Comparison of ENCODE assay signal across 21 cellular contexts in the genomic region with DNA sequence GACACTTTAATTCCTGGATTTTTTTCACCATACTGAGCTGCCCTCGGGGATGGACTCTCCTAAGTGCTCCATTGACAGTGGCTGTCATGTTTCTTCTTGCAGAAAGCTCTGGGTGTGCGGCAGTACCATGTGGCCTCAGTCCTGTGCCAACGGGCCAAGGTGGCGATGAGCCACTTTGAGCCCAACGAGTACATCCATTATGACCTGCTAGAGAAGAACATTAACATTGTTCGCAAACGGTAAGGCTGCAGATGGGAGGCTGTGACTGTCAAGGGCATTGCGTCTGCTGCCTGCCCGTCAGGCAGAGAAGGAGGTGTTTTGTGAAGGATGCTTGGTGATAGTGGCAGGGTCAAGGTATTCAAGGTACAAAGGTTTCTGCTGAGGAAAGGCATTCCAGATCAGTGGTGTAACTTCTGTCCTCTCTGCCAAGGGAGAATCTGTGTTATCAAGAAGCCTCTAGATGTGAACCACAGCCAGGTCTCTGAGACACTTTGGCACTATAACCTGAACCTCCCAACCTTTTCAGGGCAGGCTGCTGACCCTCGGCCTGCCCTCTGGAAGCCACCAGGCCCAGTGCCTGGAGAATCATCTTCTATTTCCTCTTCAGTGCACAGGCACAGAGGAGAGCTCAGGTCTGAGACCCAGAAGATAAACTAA. TPM values are rescaled to one million over a fixed set of nuclear protein-coding genes. Genes with fewer than 3 reads are reported as not detected.
DNase-seq lines count a peak whose midpoint lies in the region; ATAC-seq, FAIRE-seq and TF ChIP-seq lines count a peak whose summit lies in the region.
"Had no signal": no experiment of that assay in that cellular context is flagged by ENCODE, and none has a peak within 500 bp of the region (broad histone marks: within the 10 kb centered on the region; RNA-seq: fewer than 3 reads in every experiment).

No MANE protein-coding gene starts in this region.

- TF ChIP-seq CTCF in H1 (IDR thresholded peaks at IDR 0.05; ENCODE audit: control extremely low read depth in 1 of 3, insufficient read depth in 1 of 3, low read depth in 1 of 3, low read length in 3 of 3): no peak

- no peaks in the 10 kb centered on the region for H3K4me1 ChIP-seq in H1 (replicated peaks in 1 of 4; ENCODE audit: control insufficient read depth in 3 of 4, insufficient read depth in 4 of 4, low read length in 3 of 4)

- H4K5ac ChIP-seq in H1 (ENCODE audit: insufficient read length, low read depth, low read length): no peak overlapping the region

- H2BK120ac ChIP-seq in H1 (replicated peaks; ENCODE audit: low read depth, low read length): no peak overlapping the region

- H3K27ac ChIP-seq in H1 (ENCODE audit: low read depth, low read length): no peak overlapping the region; the same call in 1 of the 2 replicates
- H3K27ac ChIP-seq: 22Rv1 had no signal

- H2BK20ac ChIP-seq in H1 (ENCODE audit: low read length): no peak overlapping the region

- peaks cover 0 to 10% of the 10 kb centered on the region in 2 experiments; a peak in 1 of 4 replicates for H3K79me2 ChIP-seq in H1 (ENCODE audit: control insufficient read depth in 1 of 2, insufficient read depth in 2 of 2, low read length in 2 of 2)

- H3K36me3 ChIP-seq in H1 (ENCODE audit: control insufficient read depth in 2 of 4, insufficient read depth in 4 of 4, low read length in 3 of 4): peaks cover 0 to 11% (median 3%) of the 10 kb centered on the region in 4 experiments; a peak in 4 of 8 replicates

- no peak for TF ChIP-seq POLR2A in H1 (IDR thresholded peaks at IDR 0.05; ENCODE audit: control extremely low read depth in 1 of 2, low read depth in 2 of 2, low read length in 2 of 2)

- no peak overlapping the region for H2AFZ ChIP-seq in H1 (ENCODE audit: low read length)

- H3K9me3 Mint-ChIP-seq in activated CD4-positive, alpha-beta T cell treated with anti-CD3 and anti-CD28 coated beads, Interleukin-2, amount 10 ng/mL, durations not matched to agents 24 days and 14 days: no peaks in the 10 kb centered on the region
- H3K9me3 Mint-ChIP-seq in activated CD4-positive, alpha-beta T cell treated with anti-CD3 and anti-CD28 coated beads, Interleukin-2, amount 10 ng/mL, durations not matched to agents 7 days and 5 days: no peaks in the 10 kb centered on the region
- no peaks in the 10 kb centered on the region for H3K9me3 Mint-ChIP-seq in stimulated activated memory B cell treated with anti-CD40 and anti-IgM and Interleukin-4, amounts not matched to agents 10 μg/mL and 1 μg/mL and 100 μg/mL, for 72 hours

- WGBS in H1 (ENCODE audit: extremely low coverage in 1 of 2, insufficient coverage in 1 of 2, insufficient read length in 1 of 2, insufficient replicate concordance in 2 of 2, low coverage in 1 of 2, low lambda C conversion rate in 2 of 2, missing lambda C conversion rate in 1 of 2), 2 experiments: 89% methylated on average over 10 of the region's 10 CpGs; no CpG with 5 or more reads in 1 of the 2 experiments

- H2BK15ac ChIP-seq in H1 (ENCODE audit: low read length): no peak overlapping the region

- no peak overlapping the region for H3K23ac ChIP-seq in H1 (ENCODE audit: insufficient read length)

- no peaks in the 10 kb centered on the region for H3K4me1 Mint-ChIP-seq in activated CD4-positive, alpha-beta T cell treated with anti-CD3 and anti-CD28 coated beads, Interleukin-2, amount 10 ng/mL, durations not matched to agents 24 days and 14 days
- no peaks in the 10 kb centered on the region for H3K4me1 Mint-ChIP-seq in activated CD4-positive, alpha-beta T cell treated with anti-CD3 and anti-CD28 coated beads, Interleukin-2, amount 10 ng/mL, durations not matched to agents 7 days and 5 days
- H3K4me1 Mint-ChIP-seq in stimulated activated memory B cell treated with anti-CD40 and anti-IgM and Interleukin-4, amounts not matched to agents 10 μg/mL and 1 μg/mL and 100 μg/mL, for 72 hours: peaks cover 21% of the 10 kb centered on the region

- POLR2A ChIA-PET in activated CD4-positive, alpha-beta T cell treated with anti-CD3 and anti-CD28 coated beads, Interleukin-2, amount 10 ng/mL, durations not matched to agents 7 days and 5 days (lab: Charles Lee): no interaction called here
- POLR2A ChIA-PET in H1 (lab: Charles Lee; ENCODE audit: partially characterized antibody): interaction anchor here (1.0 to 4.6 kb wide), 9 partner anchors 8 to 54 kb away, joined by 3 to 26 read pairs (median 10); a partner anchor contains a TSS

- H3K18ac ChIP-seq in H1 (ENCODE audit: extremely low read depth, low read length): no peak overlapping the region

- no peak for DNase-seq in activated CD4-positive, alpha-beta T cell treated with anti-CD3 and anti-CD28 coated beads, Interleukin-2, amount 10 ng/mL, durations not matched to agents 24 days and 14 days
- no peak for DNase-seq in activated CD4-positive, alpha-beta T cell treated with anti-CD3 and anti-CD28 coated beads, Interleukin-2, amount 10 ng/mL, durations not matched to agents 7 days and 5 days
- DNase-seq in H1 (ENCODE audit: low read depth in 1 of 2, low spot score in 2 of 2) (no peak), left lobe of liver (ENCODE audit: low spot score) (peak; percentile 69), NCI-H82 treated with DMSO at 0.1 percent for 48 hours (lab: John Stamatoyannopoulos, UW; ENCODE audit: unreplicated experiment) (no peak), KBM-7 (no peak)
- DNase-seq: activated CD4-positive, alpha-beta T cell treated with anti-CD3 and anti-CD28 coated beads, Interleukin-2, amount 50 U/mL, for 48 hours; activated naive CD4-positive, alpha-beta T cell treated with Interleukin-2 at 50 U/mL for 16 hours; activated T-cell treated with anti-CD3 and anti-CD28 coated beads, Interleukin-2, amount 50 U/mL, for 1 hour; NCI-H1105 treated with DMSO at 0.1 percent for 48 hours; NCI-H2081 treated with DMSO at 0.1 percent for 48 hours; nucleus accumbens; stimulated activated naive CD4-positive, alpha-beta T cell had no signal

- H3K79me1 ChIP-seq in H1 (ENCODE audit: low read depth, low read length): peaks cover 6% of the 10 kb centered on the region

- H3K4ac ChIP-seq in H1 (replicated peaks; ENCODE audit: insufficient read length, low read depth, low read length): no peak overlapping the region

- peaks cover 2 to 12% of the 10 kb centered on the region in 2 experiments for H4K20me1 ChIP-seq in H1 (replicated peaks in 1 of 2; ENCODE audit: control insufficient read depth in 1 of 2, insufficient read depth in 2 of 2, low read length in 2 of 2)

- CTCF ChIA-PET in activated CD4-positive, alpha-beta T cell treated with anti-CD3 and anti-CD28 coated beads, Interleukin-2, amount 10 ng/mL, durations not matched to agents 7 days and 5 days (lab: Charles Lee): interaction anchor here (0.6 to 2.3 kb wide), 2 partner anchors 96 to 245 kb away, joined by 3 to 11 read pairs; no protein-coding TSS in a partner anchor
- CTCF ChIA-PET in H1 (lab: Charles Lee; ENCODE audit: partially characterized antibody): interaction anchor here (0.7 to 17.6 kb wide), 15 partner anchors 7 to 327 kb away, joined by 3 to 218 read pairs (median 6); a partner anchor contains a TSS

- no peak overlapping the region for H3K14ac ChIP-seq in H1 (ENCODE audit: insufficient read length)

- H3K9ac ChIP-seq in H1 (replicated peaks in 1 of 4; ENCODE audit: extremely low read depth in 1 of 4, low read depth in 3 of 4, low read length in 3 of 4): no peak overlapping the region

- no peak overlapping the region for H3K4me3 Mint-ChIP-seq in activated CD4-positive, alpha-beta T cell treated with anti-CD3 and anti-CD28 coated beads, Interleukin-2, amount 10 ng/mL, durations not matched to agents 24 days and 14 days
- no peak overlapping the region for H3K4me3 Mint-ChIP-seq in activated CD4-positive, alpha-beta T cell treated with anti-CD3 and anti-CD28 coated beads, Interleukin-2, amount 10 ng/mL, durations not matched to agents 7 days and 5 days
- no peak overlapping the region for H3K4me3 Mint-ChIP-seq in stimulated activated memory B cell treated with anti-CD40 and anti-IgM and Interleukin-4, amounts not matched to agents 10 μg/mL and 1 μg/mL and 100 μg/mL, for 72 hours

- no peaks in the 10 kb centered on the region for H3K23me2 ChIP-seq in H1 (ENCODE audit: low read depth, low read length)

- H4K8ac ChIP-seq in H1 (ENCODE audit: extremely low read depth, insufficient read depth, low read length): peak overlapping the region; percentile 71; the same call in 1 of the 2 replicates

- H3K4me2 ChIP-seq in H1 (ENCODE audit: insufficient read depth in 1 of 2, low read depth in 2 of 2, low read length in 2 of 2): no peak overlapping the region

- H3K27ac Mint-ChIP-seq in activated CD4-positive, alpha-beta T cell treated with anti-CD3 and anti-CD28 coated beads, Interleukin-2, amount 10 ng/mL, durations not matched to agents 24 days and 14 days: peak overlapping the region; percentile 26
- H3K27ac Mint-ChIP-seq in activated CD4-positive, alpha-beta T cell treated with anti-CD3 and anti-CD28 coated beads, Interleukin-2, amount 10 ng/mL, durations not matched to agents 7 days and 5 days: no peak overlapping the region
- peak overlapping the region; percentile 81 for H3K27ac Mint-ChIP-seq in stimulated activated memory B cell treated with anti-CD40 and anti-IgM and Interleukin-4, amounts not matched to agents 10 μg/mL and 1 μg/mL and 100 μg/mL, for 72 hours

- FAIRE-seq in H1 (lab: Jason Lieb, UNC): no peak
- FAIRE-seq: astrocyte, GM19239, H54, HTR-8/SVneo had no signal

- no peak for TF ChIP-seq EP300 in H1 (IDR thresholded peaks at IDR 0.05; ENCODE audit: borderline replicate concordance in 1 of 2, low read depth in 2 of 2, low read length in 2 of 2)

- H3K27me3 Mint-ChIP-seq in activated CD4-positive, alpha-beta T cell treated with anti-CD3 and anti-CD28 coated beads, Interleukin-2, amount 10 ng/mL, durations not matched to agents 24 days and 14 days: no peaks in the 10 kb centered on the region
- H3K27me3 Mint-ChIP-seq in activated CD4-positive, alpha-beta T cell treated with anti-CD3 and anti-CD28 coated beads, Interleukin-2, amount 10 ng/mL, durations not matched to agents 7 days and 5 days: no peaks in the 10 kb centered on the region
- no peaks in the 10 kb centered on the region for H3K27me3 Mint-ChIP-seq in stimulated activated memory B cell treated with anti-CD40 and anti-IgM and Interleukin-4, amounts not matched to agents 10 μg/mL and 1 μg/mL and 100 μg/mL, for 72 hours

- no peaks in the 10 kb centered on the region for H3K9me3 ChIP-seq in H1 (ENCODE audit: insufficient read depth in 2 of 2, low read depth in 1 of 2, low read length in 1 of 2)
- H3K9me3 ChIP-seq: tibial nerve had no signal

- H3K27me3 ChIP-seq in H1 (replicated peaks in 1 of 4; ENCODE audit: control insufficient read depth in 3 of 4, extremely low read depth in 1 of 4, insufficient read depth in 3 of 4, low read length in 3 of 4): no peaks in the 10 kb centered on the region
- H3K27me3 ChIP-seq: tibial nerve had no signal

- no peak overlapping the region for H2BK12ac ChIP-seq in H1 (ENCODE audit: low read depth, low read length)

- no peak overlapping the region for H3K4me3 ChIP-seq in H1 (ENCODE audit: extremely low read depth in 1 of 4, insufficient read depth in 2 of 4, low read depth in 3 of 4, low read length in 4 of 4)
- H3K4me3 ChIP-seq: tibial nerve had no signal

- in situ Hi-C loops in KBM-7 (cut with MboI; ENCODE audit: low pct_unique_long_range_greater_than_20kb, low sequenced_read_pairs): no loop called here

- no peak overlapping the region for H2BK5ac ChIP-seq in H1 (ENCODE audit: low read depth, low read length)

- intact Hi-C loops in activated CD4-positive, alpha-beta T cell treated with anti-CD3 and anti-CD28 coated beads, Interleukin-2, amount 10 ng/mL, durations not matched to agents 24 days and 14 days (cut with micrococcal nuclease): no loop called here

- H3K36me3 Mint-ChIP-seq in activated CD4-positive, alpha-beta T cell treated with anti-CD3 and anti-CD28 coated beads, Interleukin-2, amount 10 ng/mL, durations not matched to agents 24 days and 14 days (ENCODE audit: low read depth): peaks cover 23% of the 10 kb centered on the region
- peaks cover 10% of the 10 kb centered on the region for H3K36me3 Mint-ChIP-seq in activated CD4-positive, alpha-beta T cell treated with anti-CD3 and anti-CD28 coated beads, Interleukin-2, amount 10 ng/mL, durations not matched to agents 7 days and 5 days (ENCODE audit: low read depth)
- peaks cover 16% of the 10 kb centered on the region for H3K36me3 Mint-ChIP-seq in stimulated activated memory B cell treated with anti-CD40 and anti-IgM and Interleukin-4, amounts not matched to agents 10 μg/mL and 1 μg/mL and 100 μg/mL, for 72 hours

- ATAC-seq in left lobe of liver: peak; percentile 87
- ATAC-seq in stimulated activated memory B cell treated with anti-CD40 and anti-IgM and Interleukin-4, amounts not matched to agents 10 μg/mL and 1 μg/mL and 100 μg/mL, for 72 hours: no peak
- ATAC-seq in HG03097 (IDR thresholded peaks at IDR 0.05; ENCODE audit: low FRiP score, unreplicated experiment): no peak

- TF ChIP-seq RAD21 in H1 (IDR thresholded peaks at IDR 0.05 in 1 of 2, conservative IDR thresholded peaks at IDR 0.05 in 1 of 2; ENCODE audit: low read depth in 2 of 2, low read length in 2 of 2): no peak

- H4K91ac ChIP-seq in H1 (replicated peaks; ENCODE audit: insufficient read length, low read length): no peak overlapping the region

- no peak overlapping the region for H3K56ac ChIP-seq in H1 (replicated peaks; ENCODE audit: insufficient read length, low read depth, low read length)

- H2AK5ac ChIP-seq in H1 (ENCODE audit: low read depth, low read length): no peak overlapping the region

RNA-seq across cellular contexts. Expression of a gene that starts 30.8 kb away (rescaled TPM):
- 103 and 104 TPM in 2 replicates for total RNA-seq in activated CD4-positive, alpha-beta T cell treated with anti-CD3 and anti-CD28 coated beads, Interleukin-2, amount 10 ng/mL, durations not matched to agents 24 days and 14 days
- 10 to 100 TPM; 73.4 to 77.9 TPM for total RNA-seq in activated CD4-positive, alpha-beta T cell treated with anti-CD3 and anti-CD28 coated beads, Interleukin-2, amount 10 ng/mL, durations not matched to agents 7 days and 5 days
- 72.4 and 75.4 TPM in 2 replicates for total RNA-seq in H1 (2021; fragmentation: NEBNext Ultra II Directional; extraction: Animal tissue kit (Norgen Biotek cat#: 25700))
- 52.8 and 74.1 TPM in 2 replicates for polyA plus RNA-seq in H1 (2011; rRNA removed)
- 36.2 TPM for polyA plus RNA-seq in H1 (2011; cell fraction: cytosol; rRNA removed)
- 102 TPM for polyA plus RNA-seq in H1 (2011; cell fraction: nucleus; rRNA removed)
- polyA plus RNA-seq in H1 (2012, experiment 1 of 2): 54.7 to 79.7 TPM (median 75.7 TPM) in 4 replicates
- polyA plus RNA-seq in H1 (2012, experiment 2 of 2): 75.0 TPM
- polyA plus RNA-seq in H1 (2013, experiment 1 of 2): 62.2 TPM
- 53.8 TPM for polyA plus RNA-seq in H1 (2013, experiment 2 of 2)
- polyA minus RNA-seq in H1 (2011; rRNA and poly(A)+ RNA removed): 33.8 and 43.9 TPM in 2 replicates
- 27.0 TPM for polyA minus RNA-seq in H1 (2011; cell fraction: cytosol; rRNA and poly(A)+ RNA removed)
- polyA minus RNA-seq in H1 (2011; cell fraction: nucleus; rRNA and poly(A)+ RNA removed): 42.1 TPM
- total RNA-seq in left lobe of liver: 71.8 TPM

RNA-seq across cellular contexts. Expression of a gene that starts 31.3 kb away (rescaled TPM):
- total RNA-seq in activated CD4-positive, alpha-beta T cell treated with anti-CD3 and anti-CD28 coated beads, Interleukin-2, amount 10 ng/mL, durations not matched to agents 24 days and 14 days: 90.3 and 98.3 TPM in 2 replicates
- 10 to 100 TPM; 63.6 to 64.8 TPM for total RNA-seq in activated CD4-positive, alpha-beta T cell treated with anti-CD3 and anti-CD28 coated beads, Interleukin-2, amount 10 ng/mL, durations not matched to agents 7 days and 5 days
- 109 and 135 TPM in 2 replicates for total RNA-seq in H1 (2021; fragmentation: NEBNext Ultra II Directional; extraction: Animal tissue kit (Norgen Biotek cat#: 25700))
- 96.7 and 119 TPM in 2 replicates for polyA plus RNA-seq in H1 (2011; rRNA removed)
- polyA plus RNA-seq in H1 (2011; cell fraction: cytosol; rRNA removed): 134 TPM
- 46.8 TPM for polyA plus RNA-seq in H1 (2011; cell fraction: nucleus; rRNA removed)
- 104 to 127 TPM (median 122 TPM) in 4 replicates for polyA plus RNA-seq in H1 (2012, experiment 1 of 2)
- polyA plus RNA-seq in H1 (2012, experiment 2 of 2): 152 TPM
- 72.0 TPM for polyA plus RNA-seq in H1 (2013, experiment 1 of 2)
- 66.9 TPM for polyA plus RNA-seq in H1 (2013, experiment 2 of 2)
- polyA minus RNA-seq in H1 (2011; rRNA and poly(A)+ RNA removed): 48.6 and 53.7 TPM in 2 replicates
- polyA minus RNA-seq in H1 (2011; cell fraction: cytosol; rRNA and poly(A)+ RNA removed): 24.6 TPM
- 29.1 TPM for polyA minus RNA-seq in H1 (2011; cell fraction: nucleus; rRNA and poly(A)+ RNA removed)
- 14.6 TPM for total RNA-seq in left lobe of liver

RNA-seq across cellular contexts. Expression of a gene that starts 44.5 kb away (rescaled TPM):
- total RNA-seq in activated CD4-positive, alpha-beta T cell treated with anti-CD3 and anti-CD28 coated beads, Interleukin-2, amount 10 ng/mL, durations not matched to agents 24 days and 14 days: 49.2 and 50.6 TPM in 2 replicates
- 10 to 100 TPM; 29.1 to 30.1 TPM for total RNA-seq in activated CD4-positive, alpha-beta T cell treated with anti-CD3 and anti-CD28 coated beads, Interleukin-2, amount 10 ng/mL, durations not matched to agents 7 days and 5 days
- 34.5 and 39.2 TPM in 2 replicates for total RNA-seq in H1 (2021; fragmentation: NEBNext Ultra II Directional; extraction: Animal tissue kit (Norgen Biotek cat#: 25700))
- 29.7 and 34.0 TPM in 2 replicates for polyA plus RNA-seq in H1 (2011; rRNA removed)
- polyA plus RNA-seq in H1 (2011; cell fraction: cytosol; rRNA removed): 31.1 TPM
- 26.9 TPM for polyA plus RNA-seq in H1 (2011; cell fraction: nucleus; rRNA removed)
- polyA plus RNA-seq in H1 (2012, experiment 1 of 2): 25.7 to 32.5 TPM (median 29.8 TPM) in 4 replicates
- 20.3 TPM for polyA plus RNA-seq in H1 (2012, experiment 2 of 2)
- 15.7 TPM for polyA plus RNA-seq in H1 (2013, experiment 1 of 2)
- polyA plus RNA-seq in H1 (2013, experiment 2 of 2): 16.1 TPM
- 36.6 and 42.9 TPM in 2 replicates for polyA minus RNA-seq in H1 (2011; rRNA and poly(A)+ RNA removed)
- polyA minus RNA-seq in H1 (2011; cell fraction: cytosol; rRNA and poly(A)+ RNA removed): 14.5 TPM
- polyA minus RNA-seq in H1 (2011; cell fraction: nucleus; rRNA and poly(A)+ RNA removed): 24.5 TPM
- 22.5 TPM for total RNA-seq in left lobe of liver

RNA-seq across cellular contexts. Expression of a gene that starts 53.2 kb away (rescaled TPM):
- 41.4 and 42.7 TPM in 2 replicates for total RNA-seq in activated CD4-positive, alpha-beta T cell treated with anti-CD3 and anti-CD28 coated beads, Interleukin-2, amount 10 ng/mL, durations not matched to agents 24 days and 14 days
- 10 to 100 TPM; 31.4 to 35.1 TPM for total RNA-seq in activated CD4-positive, alpha-beta T cell treated with anti-CD3 and anti-CD28 coated beads, Interleukin-2, amount 10 ng/mL, durations not matched to agents 7 days and 5 days
- total RNA-seq in H1 (2021; fragmentation: NEBNext Ultra II Directional; extraction: Animal tissue kit (Norgen Biotek cat#: 25700)): 52.8 and 54.1 TPM in 2 replicates
- polyA plus RNA-seq in H1 (2011; rRNA removed): 27.0 and 37.5 TPM in 2 replicates
- polyA plus RNA-seq in H1 (2011; cell fraction: cytosol; rRNA removed): 17.4 TPM
- polyA plus RNA-seq in H1 (2011; cell fraction: nucleus; rRNA removed): 22.6 TPM
- polyA plus RNA-seq in H1 (2012, experiment 1 of 2): 30.2 to 35.8 TPM (median 33.5 TPM) in 4 replicates
- polyA plus RNA-seq in H1 (2012, experiment 2 of 2): 39.6 TPM
- polyA plus RNA-seq in H1 (2013, experiment 1 of 2): 27.4 TPM
- 28.2 TPM for polyA plus RNA-seq in H1 (2013, experiment 2 of 2)
- 20.4 and 28.3 TPM in 2 replicates for polyA minus RNA-seq in H1 (2011; rRNA and poly(A)+ RNA removed)
- 20.0 TPM for polyA minus RNA-seq in H1 (2011; cell fraction: cytosol; rRNA and poly(A)+ RNA removed)
- 12.7 TPM for polyA minus RNA-seq in H1 (2011; cell fraction: nucleus; rRNA and poly(A)+ RNA removed)
- total RNA-seq in left lobe of liver: 40.1 TPM
